7 cellular contexts compared by ENCODE assay signal in the genomic region with DNA sequence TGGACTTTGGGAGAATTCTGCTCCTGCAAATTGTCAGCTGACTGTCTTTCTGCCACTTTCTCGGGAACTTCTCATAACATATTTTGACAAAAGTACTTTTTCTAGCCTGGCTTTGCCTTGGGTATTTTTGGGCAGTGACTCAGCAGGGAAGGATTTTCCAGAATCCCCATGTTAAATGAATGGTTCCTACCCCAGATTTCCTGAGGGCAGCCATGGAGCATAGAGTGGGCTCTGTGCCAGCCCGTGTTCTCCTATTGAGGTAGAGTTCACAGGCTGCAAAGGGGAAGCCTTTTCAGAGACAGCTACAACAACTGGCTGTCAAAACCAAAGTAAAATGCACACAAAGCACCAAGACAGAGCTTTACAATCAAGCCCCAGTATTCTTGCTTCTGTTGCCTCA. TPM values are rescaled to one million over a fixed set of nuclear protein-coding genes. Genes with fewer than 3 reads are reported as not detected.
A peak's percentile ranks its signal among the peaks of the same experiment; 100 is the strongest.
DNase-seq lines count a peak whose midpoint lies in the region; ATAC-seq and TF ChIP-seq lines count a peak whose summit lies in the region.

No MANE protein-coding gene starts in this region.

- no peak for TF ChIP-seq CTCF in heart right ventricle (IDR thresholded peaks at IDR 0.05)

- no peak overlapping the region for H3K4me3 Mint-ChIP-seq in activated naive CD8-positive, alpha-beta T cell treated with anti-CD3 and anti-CD28 coated beads, Interleukin-2, amount 50 U/mL, for 24 hours

- peaks cover 78% of the 10 kb centered on the region for H3K36me3 Mint-ChIP-seq in activated naive CD8-positive, alpha-beta T cell treated with anti-CD3 and anti-CD28 coated beads, Interleukin-2, amount 50 U/mL, for 24 hours (ENCODE audit: low read depth)

- peak; percentile 69 for DNase-seq in LHCN-M2 (ENCODE audit: low read depth)
- DNase-seq in activated naive CD8-positive, alpha-beta T cell treated with anti-CD3 and anti-CD28 coated beads, Interleukin-2, amount 50 U/mL, for 24 hours, result no peak
- DNase-seq in heart right ventricle, result peak; percentile 54 to 55
- DNase-seq in superior temporal gyrus (ENCODE audit: extremely low spot score), result peak; percentile 34
- no peak for DNase-seq in stimulated activated CD4-positive, alpha-beta T cell treated with anti-CD3 and anti-CD28 coated beads, Interleukin-4, amount 100 ng/mL, for 1 hour

- H3K27ac Mint-ChIP-seq in activated naive CD8-positive, alpha-beta T cell treated with anti-CD3 and anti-CD28 coated beads, Interleukin-2, amount 50 U/mL, for 24 hours, result peak overlapping the region; percentile 80

- H3K27ac ChIP-seq in heart right ventricle, result peak overlapping the region in 5 of 10 donors; percentile 25 to 62 (median 51)

- intact Hi-C loops in heart right ventricle (cut with DNase I), result no loop called here

- H3K9me3 Mint-ChIP-seq in activated naive CD8-positive, alpha-beta T cell treated with anti-CD3 and anti-CD28 coated beads, Interleukin-2, amount 50 U/mL, for 24 hours, result no peaks in the 10 kb centered on the region

- no peaks in the 10 kb centered on the region for H3K27me3 Mint-ChIP-seq in activated naive CD8-positive, alpha-beta T cell treated with anti-CD3 and anti-CD28 coated beads, Interleukin-2, amount 50 U/mL, for 24 hours

- H3K9me3 ChIP-seq in heart right ventricle, result no peaks in the 10 kb centered on the region

- H3K4me3 ChIP-seq in heart right ventricle, result no peak overlapping the region

- H3K4me1 Mint-ChIP-seq in activated naive CD8-positive, alpha-beta T cell treated with anti-CD3 and anti-CD28 coated beads, Interleukin-2, amount 50 U/mL, for 24 hours, result peaks cover 48% of the 10 kb centered on the region

- 54 to 59% methylated on average over 2 of the region's 2 CpGs for WGBS in heart right ventricle, 2 donors

- no peak for ATAC-seq in activated naive CD8-positive, alpha-beta T cell treated with anti-CD3 and anti-CD28 coated beads, Interleukin-2, amount 50 U/mL, for 24 hours
- peak in 5 of 8 donors; percentile 32 to 66 (median 62) for ATAC-seq in heart right ventricle
- no peak for ATAC-seq in GM18517 (IDR thresholded peaks at IDR 0.05; ENCODE audit: unreplicated experiment)
- ATAC-seq in GM21526 (IDR thresholded peaks at IDR 0.05; ENCODE audit: low FRiP score, unreplicated experiment), result no peak

- peaks cover 0 to 56% (median 7%) of the 10 kb centered on the region in 9 donors for H3K4me1 ChIP-seq in heart right ventricle

- no peaks in the 10 kb centered on the region for H3K27me3 ChIP-seq in heart right ventricle

- H3K36me3 ChIP-seq in heart right ventricle, result peaks cover 0 to 88% (median 10%) of the 10 kb centered on the region in 9 donors

RNA-seq across cellular contexts. Expression of a gene that starts 59.8 kb away (rescaled TPM):
- total RNA-seq in LHCN-M2 (2014; rRNA removed) (not detected in 2 replicates), heart right ventricle (under 1 TPM in 1 of 10 donors, not detected in 9; 0.31 TPM)
- polyA plus RNA-seq in LHCN-M2 (2012), result not detected
- polyA plus RNA-seq in heart right ventricle, result under 1 TPM in 1 of 2 donors, not detected in 1; 0.03 TPM

Comparison
In these comparisons a context has a peak if more than half of its experiments do, and no peak if none do; other contexts are left out.
1. DNase-seq: peak in LHCN-M2 (single experiment), heart right ventricle (2 of 2) and superior temporal gyrus (single experiment); none in activated naive CD8-positive, alpha-beta T cell treated with anti-CD3 and anti-CD28 coated beads, Interleukin-2, amount 50 U/mL, for 24 hours (single experiment) and stimulated activated CD4-positive, alpha-beta T cell treated with anti-CD3 and anti-CD28 coated beads, Interleukin-4, amount 100 ng/mL, for 1 hour (single experiment).
2. ATAC-seq: peak in heart right ventricle (5 of 8); none in activated naive CD8-positive, alpha-beta T cell treated with anti-CD3 and anti-CD28 coated beads, Interleukin-2, amount 50 U/mL, for 24 hours (single experiment), GM18517 (single experiment) and GM21526 (single experiment).